Comparison of ENCODE assay signal across 12 cellular contexts in genomic region chr9:130185494-130186005, GRCh38. TPM values are rescaled to one million over a fixed set of nuclear protein-coding genes. Genes with fewer than 3 reads are reported as not detected.
A peak's percentile ranks its signal among the peaks of the same experiment; 100 is the strongest.
DNase-seq lines count a peak whose midpoint lies in the region; ATAC-seq, FAIRE-seq and TF ChIP-seq lines count a peak whose summit lies in the region.
"Had no signal": no experiment of that assay in that cellular context is flagged by ENCODE, and none has a peak within 500 bp of the region (broad histone marks: within the 10 kb centered on the region; RNA-seq: fewer than 3 reads in every experiment).

No MANE protein-coding gene starts in this region.

- WGBS in pancreas, 2 donors = 87 to 89% methylated on average over 15 to 17 of the region's 17 CpGs

- TF ChIP-seq CTCF in fibroblast of lung (conservative IDR thresholded peaks at IDR 0.05 in 1 of 2, IDR thresholded peaks at IDR 0.05 in 1 of 2; ENCODE audit: low read depth in 1 of 2, low read length in 2 of 2) = no peak
- no peak for TF ChIP-seq CTCF in pancreas (IDR thresholded peaks at IDR 0.05)
- no peak for TF ChIP-seq CTCF in MM.1S (IDR thresholded peaks at IDR 0.05; ENCODE audit: low read length)

- no peaks in the 10 kb centered on the region for H3K9me2 ChIP-seq in MM.1S (replicated peaks; ENCODE audit: insufficient read depth, low read length)

- intact Hi-C loops in pancreas (cut with DNase I) = no loop called here

- peaks cover 72% of the 10 kb centered on the region for H3K79me2 ChIP-seq in fibroblast of lung (ENCODE audit: control insufficient read depth, insufficient read depth, low read length)
- H3K79me2 ChIP-seq in MM.1S (ENCODE audit: low read length) = no peaks in the 10 kb centered on the region

- H4K20me1 ChIP-seq in fibroblast of lung (ENCODE audit: control insufficient read depth, extremely low read depth, insufficient read depth, low read length) = no peaks in the 10 kb centered on the region
- no peaks in the 10 kb centered on the region for H4K20me1 ChIP-seq in MM.1S (ENCODE audit: insufficient read depth, low read length)

- peaks cover 9% of the 10 kb centered on the region for H3K36me3 ChIP-seq in SJSA1
- no peaks in the 10 kb centered on the region for H3K36me3 ChIP-seq in fibroblast of lung (ENCODE audit: control insufficient read depth, insufficient read depth, low read length)
- H3K36me3 ChIP-seq in pancreas = no peaks in the 10 kb centered on the region
- H3K36me3 ChIP-seq in MM.1S (replicated peaks; ENCODE audit: insufficient read depth, low read length) = no peaks in the 10 kb centered on the region

- H3K4me2 ChIP-seq in fibroblast of lung (ENCODE audit: extremely low read depth, insufficient read depth, low read length) (peak overlapping the region; percentile 75), MM.1S (ENCODE audit: low read depth, low read length) (no peak overlapping the region)

- in situ Hi-C loops in KBM-7 (cut with MboI; ENCODE audit: low pct_unique_long_range_greater_than_20kb, low sequenced_read_pairs) = no loop called here

- peak overlapping the region; percentile 40 for H3K27ac ChIP-seq in SJSA1
- H3K27ac ChIP-seq in fibroblast of lung (ENCODE audit: insufficient read depth, low read length) = peak overlapping the region; percentile 74
- H3K27ac ChIP-seq in pancreas = peak overlapping the region in 3 of 4 donors; percentile 4 to 20 (median 17)
- no peak overlapping the region for H3K27ac ChIP-seq in MM.1S (ENCODE audit: low read length)
- H3K27ac ChIP-seq: epithelial cell of prostate had no signal

- peak; percentile 47 for DNase-seq in COLO829 (ENCODE audit: low spot score)
- DNase-seq in SJSA1 (ENCODE audit: low read depth in 1 of 2, low spot score in 2 of 2) = peak in 1 of 2 experiments; percentile 25
- DNase-seq in fibroblast of lung (ENCODE audit: low read depth in 2 of 2) = peak; percentile 36 to 63
- no peak for DNase-seq in pancreas
- no peak for DNase-seq in MM.1S
- DNase-seq in COLO668 (lab: John Stamatoyannopoulos, UW; ENCODE audit: unreplicated experiment) = no peak
- DNase-seq in KBM-7 = no peak
- DNase-seq: CD4-positive, alpha-beta T cell; NCI-H1930 had no signal

- H3K4me3 ChIP-seq in SJSA1 = no peak overlapping the region
- peak overlapping the region in 2 of 4 experiments; percentile 22 to 23 for H3K4me3 ChIP-seq in fibroblast of lung (replicated peaks in 1 of 4; ENCODE audit: control extremely low read depth in 1 of 4, insufficient read depth in 1 of 4, low read depth in 3 of 4, low read length in 4 of 4)
- no peak overlapping the region for H3K4me3 ChIP-seq in pancreas
- no peak overlapping the region for H3K4me3 ChIP-seq in MM.1S (ENCODE audit: low read length)
- H3K4me3 ChIP-seq: HAP-1 had no signal

- no peaks in the 10 kb centered on the region for H3F3A ChIP-seq in MM.1S (ENCODE audit: insufficient read depth, low read length)

- H3K27me3 ChIP-seq in SJSA1 (replicated peaks) (no peaks in the 10 kb centered on the region), fibroblast of lung (ENCODE audit: control insufficient read depth, insufficient read depth, low read length) (no peaks in the 10 kb centered on the region), pancreas (no peaks in the 10 kb centered on the region), MM.1S (replicated peaks; ENCODE audit: insufficient read depth, low read length) (peaks cover 93% of the 10 kb centered on the region)

- H3K9ac ChIP-seq in fibroblast of lung (ENCODE audit: insufficient read depth, low read length) (peak overlapping the region; percentile 45), MM.1S (ENCODE audit: low read length) (no peak overlapping the region)

- ATAC-seq in pancreas (no peak), GM18870 (IDR thresholded peaks at IDR 0.05; ENCODE audit: unreplicated experiment) (no peak)

- H2AFZ ChIP-seq in fibroblast of lung (ENCODE audit: low read length) (no peak overlapping the region), MM.1S (ENCODE audit: low read length) (no peak overlapping the region)

- FAIRE-seq in pancreas (lab: Jason Lieb, UNC) = no peak

- no peaks in the 10 kb centered on the region for H3K9me3 ChIP-seq in SJSA1 (replicated peaks)
- H3K9me3 ChIP-seq in fibroblast of lung (ENCODE audit: control insufficient read depth, insufficient read depth, low read depth, low read length) = no peaks in the 10 kb centered on the region
- H3K9me3 ChIP-seq in pancreas = no peaks in the 10 kb centered on the region
- H3K9me3 ChIP-seq in MM.1S (replicated peaks; ENCODE audit: insufficient read depth, low read length) = no peaks in the 10 kb centered on the region
- H3K9me3 ChIP-seq: HAP-1 had no signal

- H3K4me1 ChIP-seq in SJSA1 (replicated peaks) (peaks cover 49% of the 10 kb centered on the region), fibroblast of lung (ENCODE audit: control insufficient read depth, extremely low read depth, insufficient read depth, low read length) (peaks cover 33% of the 10 kb centered on the region), pancreas (no peaks in the 10 kb centered on the region), MM.1S (ENCODE audit: low read length) (no peaks in the 10 kb centered on the region)
- H3K4me1 ChIP-seq: HAP-1 had no signal

RNA-seq across cellular contexts. Expression of gene NCS1, which starts 13.3 kb away (rescaled TPM):
- total RNA-seq in SJSA1 (2014; rRNA removed; shearing (Covaris generic)) = 31.5 and 44.6 TPM in 2 replicates
- total RNA-seq in fibroblast of lung (37.5 and 52.0 TPM in 2 replicates), pancreas (1 to 10 TPM; 3.0 to 8.6 (median 5.5) TPM)
- polyA plus RNA-seq in fibroblast of lung (44.9 and 89.4 TPM in 2 replicates), pancreas (1 to 10 TPM; 4.7 to 4.8 TPM)
- 37.5 and 69.5 TPM in 2 replicates for polyA plus RNA-seq in fibroblast of lung (2012)
- polyA minus RNA-seq in fibroblast of lung (ENCODE audit: low replicate concordance) = 57.6 and 107 TPM in 2 replicates

Comparison
In these comparisons a context has a peak if more than half of its experiments do, and no peak if none do; other contexts are left out.
1. DNase-seq: peak in COLO829 (single experiment) and fibroblast of lung (2 of 2); none in pancreas (0 of 6), MM.1S (single experiment), COLO668 (single experiment) and KBM-7 (single experiment).